In genomic region chr1:25622526-25622925, GRCh38 we compare ENCODE assay signal across 17 cellular contexts. TPM values are rescaled to one million over a fixed set of nuclear protein-coding genes. Genes with fewer than 3 reads are reported as not detected.
DNase-seq lines count a peak whose midpoint lies in the region; ATAC-seq and TF ChIP-seq lines count a peak whose summit lies in the region.
"Had no signal": no experiment of that assay in that cellular context is flagged by ENCODE, and none has a peak within 500 bp of the region (broad histone marks: within the 10 kb centered on the region; RNA-seq: fewer than 3 reads in every experiment).

No MANE protein-coding gene starts in this region.

- peak; percentile 22 to 60 (median 46) for DNase-seq in stimulated activated naive CD4-positive, alpha-beta T cell (lab: John Stamatoyannopoulos, UW)
- DNase-seq in stimulated activated naive CD4-positive, alpha-beta T cell treated with Interleukin-2 at 50 U/mL for 16 hours (lab: John Stamatoyannopoulos, UW) = no peak
- DNase-seq in activated CD4-positive, alpha-beta T cell treated with anti-CD3 and anti-CD28 coated beads, Interleukin-2, amount 50 U/mL, for 1 hour = peak; percentile 50
- peak; percentile 26 for DNase-seq in effector CD4-positive, alpha-beta T cell
- DNase-seq in thyroid gland (peak; percentile 40 to 55), NCI-H526 treated with DMSO at 0.1 percent for 48 hours (lab: John Stamatoyannopoulos, UW) (no peak)
- DNase-seq: body of pancreas, colonic mucosa, DMS79 treated with DMSO at 0.1 percent for 48 hours, HFFc6, KG1, NCI-H1048, NCI-H2081 treated with DMSO at 0.1 percent for 48 hours, trophoblast cell had no signal

- H3K4me1 ChIP-seq in thyroid gland = peaks cover 27 to 65% of the 10 kb centered on the region in 2 donors

- WGBS in thyroid gland, 2 donors = 53 to 69% methylated on average over 6 of the region's 6 CpGs

- peak overlapping the region; percentile 41 to 58 (median 46) for H3K27ac ChIP-seq in thyroid gland
- H3K27ac ChIP-seq: body of pancreas, colonic mucosa had no signal

- H3K9me3 ChIP-seq in thyroid gland = no peaks in the 10 kb centered on the region
- H3K9me3 ChIP-seq: body of pancreas, colonic mucosa had no signal

- ATAC-seq in HG02840 (IDR thresholded peaks at IDR 0.05; ENCODE audit: low FRiP score, unreplicated experiment) (no peak), GM21526 (IDR thresholded peaks at IDR 0.05; ENCODE audit: low FRiP score, unreplicated experiment) (no peak)
- ATAC-seq: body of pancreas; stimulated activated memory B cell treated with anti-CD40 and anti-IgM and Interleukin-4, amounts not matched to agents 10 μg/mL and 1 μg/mL and 100 μg/mL, for 72 hours had no signal

- H3K4me3 ChIP-seq in thyroid gland (replicated peaks in 1 of 3) = no peak overlapping the region
- H3K4me3 ChIP-seq: body of pancreas, colonic mucosa had no signal

- H3K36me3 ChIP-seq in thyroid gland = no peaks in the 10 kb centered on the region
- H3K36me3 ChIP-seq: colonic mucosa had no signal

- TF ChIP-seq POLR2A in thyroid gland (IDR thresholded peaks at IDR 0.05) = no peak

- H3K27me3 ChIP-seq in thyroid gland = no peaks in the 10 kb centered on the region
- H3K27me3 ChIP-seq: body of pancreas had no signal

- intact Hi-C loops in thyroid gland (cut with DNase I) = loop anchor here (5.0 to 10.0 kb wide), 2 partner anchors 52 to 110 kb away; no protein-coding TSS in a partner anchor

- peak in 2 of 6 experiments; percentile 26 to 41 for TF ChIP-seq CTCF in thyroid gland (IDR thresholded peaks at IDR 0.05)

RNA-seq across cellular contexts. Expression of gene MAN1C1, which starts 5.9 kb away (rescaled TPM):
- total RNA-seq in thyroid gland = 10 to 100 TPM; 28.1 to 60.4 (median 32.7) TPM

Comparison
In these comparisons a context has a peak if more than half of its experiments do, and no peak if none do; other contexts are left out.
1. DNase-seq: peak in stimulated activated naive CD4-positive, alpha-beta T cell (6 of 6), activated CD4-positive, alpha-beta T cell treated with anti-CD3 and anti-CD28 coated beads, Interleukin-2, amount 50 U/mL, for 1 hour (single experiment), effector CD4-positive, alpha-beta T cell (single experiment) and thyroid gland (2 of 2); none in stimulated activated naive CD4-positive, alpha-beta T cell treated with Interleukin-2 at 50 U/mL for 16 hours (single experiment) and NCI-H526 treated with DMSO at 0.1 percent for 48 hours (single experiment).